1 cellular context compared by ENCODE assay signal in the genomic region with DNA sequence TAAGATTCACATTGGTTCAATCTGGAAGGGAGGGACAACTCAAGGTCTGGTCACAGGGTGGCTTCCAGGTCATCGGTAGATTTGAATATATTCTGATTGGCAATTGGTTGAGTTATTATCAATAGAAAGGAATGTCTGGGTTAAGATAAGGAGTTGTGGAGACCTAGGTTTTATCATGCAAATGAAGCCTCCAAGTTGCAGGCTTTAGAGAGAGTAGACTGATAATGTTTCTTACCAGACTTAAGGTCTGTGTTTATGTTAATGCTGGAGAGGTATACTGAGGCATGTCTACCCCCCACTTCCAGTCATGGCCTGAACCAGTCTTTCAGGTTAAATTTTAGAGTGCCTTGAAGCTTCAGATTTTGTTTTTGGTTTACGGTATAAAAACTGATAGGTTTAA.
TF ChIP-seq lines count a peak whose summit lies in the region.

No MANE protein-coding gene starts in this region.

TF ChIP-seq in WTC11, 78 proteins besides CTCF, POLR2A, EP300 and RAD21:
- no peak for TF ChIP-seq JUN (CRISPR knock-in tag; IDR thresholded peaks at IDR 0.05)
